Comparison of ENCODE assay signal across 15 cellular contexts in the genomic region with DNA sequence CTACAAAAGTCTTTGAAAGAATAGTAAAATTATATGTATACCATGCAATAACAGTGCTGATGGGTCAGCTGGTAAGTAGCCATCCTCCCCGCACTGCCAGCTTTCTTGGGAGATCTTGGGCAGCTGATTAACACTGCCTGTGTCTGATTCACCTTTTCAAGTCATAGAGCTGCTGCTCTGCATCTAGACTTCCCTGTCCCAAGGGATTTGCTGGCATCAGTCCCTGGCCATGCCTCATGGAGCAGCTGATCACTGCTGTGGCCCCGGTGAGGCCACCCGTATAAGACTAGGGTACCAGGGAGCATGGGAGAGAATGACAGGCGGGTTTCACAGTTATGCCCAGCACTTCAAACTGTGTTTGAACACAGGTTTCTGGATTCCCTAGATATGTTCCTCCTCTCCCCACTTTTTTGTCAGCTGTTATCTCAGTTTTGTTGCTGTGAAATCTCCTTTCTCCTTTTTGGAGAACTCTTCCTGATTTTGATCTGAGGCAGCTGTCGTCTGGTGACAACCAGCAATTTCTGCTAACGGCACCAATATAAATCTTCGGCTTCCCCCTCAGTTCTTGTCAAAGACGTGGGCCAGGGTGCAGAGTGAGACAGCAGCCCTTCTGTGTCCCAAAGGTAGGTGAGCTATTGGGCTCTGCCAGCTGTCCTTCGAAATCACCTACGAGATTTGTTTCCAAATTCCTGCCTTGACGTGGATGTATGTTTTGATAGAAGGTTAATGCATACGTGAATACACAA.
"Had no signal": no experiment of that assay in that cellular context is flagged by ENCODE, and none has a peak within 500 bp of the region (broad histone marks: within the 10 kb centered on the region; RNA-seq: fewer than 3 reads in every experiment).

No MANE protein-coding gene starts in this region.

- H3K4me3 Mint-ChIP-seq: activated naive CD4-positive, alpha-beta T cell treated with anti-CD3 and anti-CD28 coated beads for 36 hours; activated T-helper 17 cell treated with anti-CD3 and anti-CD28 coated beads, Interleukin-2, amount 50 U/mL, for 72 hours; naive B cell; stimulated activated naive B cell treated with anti-CD40 and anti-IgM and Interleukin-4, amounts not matched to agents 10 μg/mL and 1 μg/mL and 100 μg/mL, for 72 hours; T-cell had no signal

- H3K4me1 Mint-ChIP-seq: activated T-helper 17 cell treated with anti-CD3 and anti-CD28 coated beads, Interleukin-2, amount 50 U/mL, for 72 hours; naive B cell; stimulated activated naive B cell treated with anti-CD40 and anti-IgM and Interleukin-4, amounts not matched to agents 10 μg/mL and 1 μg/mL and 100 μg/mL, for 72 hours; T-cell had no signal

- H3K9me3 ChIP-seq: right lobe of liver, spleen, suprapubic skin, upper lobe of left lung had no signal

- H3K27ac Mint-ChIP-seq: activated naive CD4-positive, alpha-beta T cell treated with anti-CD3 and anti-CD28 coated beads for 36 hours; activated T-helper 17 cell treated with anti-CD3 and anti-CD28 coated beads, Interleukin-2, amount 50 U/mL, for 72 hours; naive B cell; stimulated activated naive B cell treated with anti-CD40 and anti-IgM and Interleukin-4, amounts not matched to agents 10 μg/mL and 1 μg/mL and 100 μg/mL, for 72 hours; T-cell had no signal

- H3K36me3 ChIP-seq: right lobe of liver, spleen, suprapubic skin, upper lobe of left lung had no signal

- ATAC-seq: activated T-helper 17 cell treated with anti-CD3 and anti-CD28 coated beads, Interleukin-2, amount 50 U/mL, for 72 hours; right lobe of liver; stimulated activated naive B cell treated with anti-CD40 and anti-IgM and Interleukin-4, amounts not matched to agents 10 μg/mL and 1 μg/mL and 100 μg/mL, for 72 hours; T-cell had no signal

- DNase-seq: activated CD4-positive, alpha-beta T cell treated with anti-CD3 and anti-CD28 coated beads for 4 hours; activated naive CD4-positive, alpha-beta T cell treated with anti-CD3 and anti-CD28 coated beads for 36 hours; activated T-cell treated with anti-CD3 and anti-CD28 coated beads for 4 hours; hippocampal formation; midbrain; naive B cell; right lobe of liver; spleen; stimulated activated CD4-positive, alpha-beta T cell treated with anti-CD3 and anti-CD28 coated beads, Interleukin-1b, Interleukin-23, amount 100 ng/mL, for 48 hours; stimulated activated naive B cell treated with anti-CD40 and anti-IgM and Interleukin-4, amounts not matched to agents 10 μg/mL and 1 μg/mL and 100 μg/mL, for 72 hours; T-cell; T1000; upper lobe of left lung had no signal

- H3K4me3 ChIP-seq: right lobe of liver, spleen, suprapubic skin, upper lobe of left lung had no signal

- H3K27ac ChIP-seq: right lobe of liver, spleen, suprapubic skin, upper lobe of left lung had no signal

- H3K27me3 Mint-ChIP-seq: stimulated activated naive B cell treated with anti-CD40 and anti-IgM and Interleukin-4, amounts not matched to agents 10 μg/mL and 1 μg/mL and 100 μg/mL, for 72 hours; T-cell had no signal

- H3K4me1 ChIP-seq: right lobe of liver, spleen, suprapubic skin, upper lobe of left lung had no signal

- H3K9me3 Mint-ChIP-seq: activated naive CD4-positive, alpha-beta T cell treated with anti-CD3 and anti-CD28 coated beads for 36 hours; activated T-helper 17 cell treated with anti-CD3 and anti-CD28 coated beads, Interleukin-2, amount 50 U/mL, for 72 hours; stimulated activated naive B cell treated with anti-CD40 and anti-IgM and Interleukin-4, amounts not matched to agents 10 μg/mL and 1 μg/mL and 100 μg/mL, for 72 hours had no signal

- H3K27me3 ChIP-seq: right lobe of liver, upper lobe of left lung had no signal

- H3K36me3 Mint-ChIP-seq: naive B cell; stimulated activated naive B cell treated with anti-CD40 and anti-IgM and Interleukin-4, amounts not matched to agents 10 μg/mL and 1 μg/mL and 100 μg/mL, for 72 hours; T-cell had no signal
